In the genomic region with DNA sequence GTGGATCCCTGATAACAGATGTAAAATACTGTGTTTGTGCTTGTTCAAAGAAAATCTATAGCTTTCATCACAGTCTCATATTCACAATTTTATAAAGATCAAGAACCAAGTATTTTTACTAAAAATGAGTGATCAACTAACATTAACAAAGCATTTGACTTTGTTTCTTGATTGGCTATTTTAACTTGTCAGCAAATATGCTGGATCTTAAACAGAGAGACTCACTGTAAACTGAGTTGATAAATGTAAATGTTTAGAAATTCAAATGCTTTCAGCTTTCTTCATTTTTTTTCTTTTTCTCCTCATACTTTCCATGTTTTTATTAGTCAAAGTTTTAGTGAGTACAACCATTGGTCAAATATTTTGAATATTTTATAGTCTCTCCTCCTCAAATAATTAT, we compare ENCODE assay signal across 29 cellular contexts.
"Had no signal": no experiment of that assay in that cellular context is flagged by ENCODE, and none has a peak within 500 bp of the region (broad histone marks: within the 10 kb centered on the region; RNA-seq: fewer than 3 reads in every experiment).

No MANE protein-coding gene starts in this region.

- ATAC-seq: activated naive CD4-positive, alpha-beta T cell treated with anti-CD3 and anti-CD28 coated beads, Interleukin-2, amount 50 U/mL, for 72 hours; activated T-cell treated with anti-CD3 and anti-CD28 coated beads, Interleukin-2, amount 50 U/mL, for 4 hours; PC-3 had no signal

- FAIRE-seq: bronchial epithelial cell had no signal

- H3K9me3 ChIP-seq: Peyer's patch, SJSA1, SK-N-SH had no signal

- DNase-seq: activated CD4-positive, alpha-beta T cell treated with anti-CD3 and anti-CD28 coated beads, Interleukin-2, amount 10 ng/mL, durations not matched to agents 7 days and 5 days; activated CD4-positive, alpha-beta T cell treated with anti-CD3 and anti-CD28 coated beads, Interleukin-2, amount 50 U/mL, for 48 hours; activated CD8-positive, alpha-beta memory T cell treated with anti-CD3 and anti-CD28 coated beads, Interleukin-2, amount 50 U/mL, for 4 hours; activated gamma-delta T cell treated with Interleukin-2 at 50 U/mL for 16 hours; activated naive CD4-positive, alpha-beta T cell treated with anti-CD3 and anti-CD28 coated beads for 36 hours; activated T-cell treated with anti-CD3 and anti-CD28 coated beads for 4 hours; activated T-cell treated with anti-CD3 and anti-CD28 coated beads, Interleukin-2, amount 50 U/mL, for 4 hours; anterior cingulate cortex; caudate nucleus; MM.1S; MV-4-11; NCI-H1092; NCI-H1436 treated with DMSO at 0.1 percent for 48 hours; NCI-H1694 treated with DMSO at 0.1 percent for 48 hours; NCI-H2029; NCI-H345; NCI-H510A; NCI-H526; NCI-H748 treated with DMSO at 0.1 percent for 48 hours; NK-92 treated with Interleukin-12 subunit alpha and Interleukin-12 subunit beta, amount 100 ng/mL, for 24 hours; PC-3; Peyer's patch; RPMI8226; SHP77 treated with DMSO at 0.1 percent for 48 hours; SK-N-SH had no signal

- H3K9ac ChIP-seq: KMS-11, SK-N-SH had no signal

- H3K27ac ChIP-seq: KMS-11, Peyer's patch, SJSA1 had no signal

- H3K4me3 ChIP-seq: Peyer's patch, SJSA1 had no signal

- H3K36me3 ChIP-seq: Peyer's patch, SJSA1 had no signal

- H3K4me1 ChIP-seq: Peyer's patch, SJSA1 had no signal

- H3K27me3 ChIP-seq: Peyer's patch, SJSA1 had no signal

- H3K4me2 ChIP-seq: KMS-11, SK-N-SH had no signal
